ENCODE assay signal across 8 cellular contexts in genomic region chr2:26298638-26299393, GRCh38. TPM values are rescaled to one million over a fixed set of nuclear protein-coding genes. Genes with fewer than 3 reads are reported as not detected.
A peak's percentile ranks its signal among the peaks of the same experiment; 100 is the strongest.
DNase-seq lines count a peak whose midpoint lies in the region; ATAC-seq and TF ChIP-seq lines count a peak whose summit lies in the region.

No MANE protein-coding gene starts in this region.

- POLR2A ChIA-PET in WTC11 (lab: Charles Lee), result interaction anchor here (1.6 to 3.6 kb wide), 2 partner anchors 18 to 55 kb away, joined by 5 to 27 read pairs; partner anchors contain the start of genes HADHA and HADHB

- no peaks in the 10 kb centered on the region for H3K4me1 Mint-ChIP-seq in WTC11

- H3K9ac ChIP-seq in endocrine pancreas (ENCODE audit: control insufficient read depth, insufficient read depth, low read length), result peak overlapping the region; percentile 62

- TF ChIP-seq CTCF in WTC11 (IDR thresholded peaks at IDR 0.05) (no peak), testis (IDR thresholded peaks at IDR 0.05) (no peak)

- H3K27ac ChIP-seq in testis, result peak overlapping the region; percentile 79 to 84

- H3K27ac Mint-ChIP-seq in WTC11, result no peak overlapping the region

- no peaks in the 10 kb centered on the region for H3K27me3 Mint-ChIP-seq in WTC11 (ENCODE audit: low read depth)

- CTCF ChIA-PET in WTC11 (lab: Charles Lee), result interaction anchor here (0.6 to 1.6 kb wide), 6 partner anchors 15 to 148 kb away, joined by 3 to 7 read pairs (median 5); no protein-coding TSS in a partner anchor

- H3K9me3 ChIP-seq in endocrine pancreas (ENCODE audit: control insufficient read depth, low read length) (no peaks in the 10 kb centered on the region), testis (no peaks in the 10 kb centered on the region), HAP-1 (no peaks in the 10 kb centered on the region)

- peak overlapping the region; percentile 82 for H3K4me3 ChIP-seq in endocrine pancreas (ENCODE audit: control insufficient read depth, insufficient read depth, low read length)
- H3K4me3 ChIP-seq in testis, result peak overlapping the region; percentile 39 to 60
- H3K4me3 ChIP-seq in HAP-1, result no peak overlapping the region; the same call in 1 of the 2 replicates

- no peaks in the 10 kb centered on the region for H3K4me1 ChIP-seq in endocrine pancreas (ENCODE audit: control insufficient read depth, insufficient read depth, low read length)
- peaks cover 8% of the 10 kb centered on the region for H3K4me1 ChIP-seq in testis
- H3K4me1 ChIP-seq in HAP-1, result peaks cover 27% of the 10 kb centered on the region

- ATAC-seq in GM21825 (IDR thresholded peaks at IDR 0.05; ENCODE audit: unreplicated experiment) (peak; percentile 49), WTC11 (peak; percentile 61), GM18907 (IDR thresholded peaks at IDR 0.05; ENCODE audit: unreplicated experiment) (no peak)

- H3K27me3 ChIP-seq in endocrine pancreas (ENCODE audit: control insufficient read depth, insufficient read depth, low read length) (no peaks in the 10 kb centered on the region), testis (no peaks in the 10 kb centered on the region), HAP-1 (ENCODE audit: low read depth) (no peaks in the 10 kb centered on the region)

- H3K4me3 Mint-ChIP-seq in WTC11, result no peak overlapping the region

- peaks cover 3% of the 10 kb centered on the region; the same call in 1 of the 2 replicates for H3K9me3 Mint-ChIP-seq in WTC11

- no peak for DNase-seq in WTC11 (ENCODE audit: low spot score)
- DNase-seq in midbrain (lab: John Stamatoyannopoulos, UW), result peak; percentile 31
- DNase-seq in testis, result peak; percentile 46
- DNase-seq in cerebellar nuclear complex (lab: John Stamatoyannopoulos, UW), result no peak
- no peak for DNase-seq in HAP-1 (ENCODE audit: low spot score in 2 of 2)

- in situ Hi-C loops in HAP-1 (cut with MboI; ENCODE audit: low sequenced_read_pairs), result no loop called here

- H3K36me3 ChIP-seq in endocrine pancreas (ENCODE audit: control insufficient read depth, insufficient read depth, low read length) (no peaks in the 10 kb centered on the region), testis (ENCODE audit: low read depth, missing control alignments) (no peaks in the 10 kb centered on the region), HAP-1 (replicated peaks) (no peaks in the 10 kb centered on the region)

- H3K36me3 Mint-ChIP-seq in WTC11, result no peaks in the 10 kb centered on the region; the same call in 1 of the 2 replicates

- 2% methylated on average over 30 of the region's 30 CpGs for WGBS in testis, 2 donors

- intact Hi-C loops in testis (cut with DNase I; ENCODE audit: low total_unique reads), result no loop called here

- TF ChIP-seq POLR2A in testis (IDR thresholded peaks at IDR 0.05), result no peak

TF ChIP-seq in WTC11, 78 proteins besides CTCF, POLR2A, EP300 and RAD21 (continues in another document):
- TF ChIP-seq JUN (CRISPR knock-in tag; IDR thresholded peaks at IDR 0.05) (no peak), ZNF423 (CRISPR knock-in tag; IDR thresholded peaks at IDR 0.05) (no peak), ZNF281 (CRISPR knock-in tag; IDR thresholded peaks at IDR 0.05) (no peak), NR2C2 (CRISPR knock-in tag; IDR thresholded peaks at IDR 0.05) (no peak), JAZF1 (CRISPR knock-in tag; IDR thresholded peaks at IDR 0.05) (no peak), TP53 (CRISPR knock-in tag; IDR thresholded peaks at IDR 0.05) (no peak), NFATC4 (CRISPR knock-in tag; IDR thresholded peaks at IDR 0.05) (no peak), CBFB (CRISPR knock-in tag; IDR thresholded peaks at IDR 0.05; ENCODE audit: low read depth) (no peak), PRRX2 (CRISPR knock-in tag; IDR thresholded peaks at IDR 0.05) (no peak), E2F5 (CRISPR knock-in tag; IDR thresholded peaks at IDR 0.05) (no peak), MLX (CRISPR knock-in tag; IDR thresholded peaks at IDR 0.05) (no peak), TEAD1 (CRISPR knock-in tag; IDR thresholded peaks at IDR 0.05) (no peak), FOXK1 (CRISPR knock-in tag; IDR thresholded peaks at IDR 0.05) (peak; percentile 51; the same call in 1 of the 2 replicates), MYBL2 (CRISPR knock-in tag; IDR thresholded peaks at IDR 0.05) (0 out of 2 replicates have a peak, but pooled peaks have one; percentile 27), ETV6 (CRISPR knock-in tag; IDR thresholded peaks at IDR 0.05) (no peak), FOXP1 (CRISPR knock-in tag; IDR thresholded peaks at IDR 0.05; ENCODE audit: borderline replicate concordance) (no peak), ZNF671 (CRISPR knock-in tag; IDR thresholded peaks at IDR 0.05) (no peak), GRHL2 (CRISPR knock-in tag; IDR thresholded peaks at IDR 0.05; ENCODE audit: insufficient replicate concordance, severe bottlenecking) (no peak), ZNF396 (CRISPR knock-in tag; IDR thresholded peaks at IDR 0.05; ENCODE audit: borderline replicate concordance) (no peak), NFYB (CRISPR knock-in tag; conservative IDR thresholded peaks at IDR 0.05; ENCODE audit: low read depth) (0 out of 2 replicates have a peak, but pooled peaks have one; percentile 22), ATF3 (CRISPR knock-in tag; conservative IDR thresholded peaks at IDR 0.05) (no peak), RORB (CRISPR knock-in tag; IDR thresholded peaks at IDR 0.05) (no peak), TEAD4 (CRISPR knock-in tag; IDR thresholded peaks at IDR 0.05) (no peak), ZNF416 (CRISPR knock-in tag; IDR thresholded peaks at IDR 0.05) (no peak), PREB (CRISPR knock-in tag; IDR thresholded peaks at IDR 0.05; ENCODE audit: borderline replicate concordance) (no peak), SMAD4 (CRISPR knock-in tag; IDR thresholded peaks at IDR 0.05) (no peak), FOXJ3 (CRISPR knock-in tag; IDR thresholded peaks at IDR 0.05; ENCODE audit: borderline replicate concordance) (no peak), ELF4 (CRISPR knock-in tag; IDR thresholded peaks at IDR 0.05; ENCODE audit: low read depth) (no peak), NFE2L1 (CRISPR knock-in tag; IDR thresholded peaks at IDR 0.05) (no peak), EMX1 (CRISPR knock-in tag; IDR thresholded peaks at IDR 0.05) (no peak)

RNA-seq across cellular contexts. Expression of gene SELENOI, which starts 47.1 kb away (rescaled TPM):
- total RNA-seq in WTC11 (2021) (39.3 to 53.1 TPM (median 45.2 TPM) in 3 replicates), testis (10 to 100 TPM; 23.8 to 26.7 TPM)
- 8.7 TPM for polyA plus RNA-seq in testis (ENCODE audit: insufficient read depth, low read depth, low replicate concordance)

RNA-seq across cellular contexts. Expression of gene ADGRF3, which starts 47.8 kb away (rescaled TPM):
- total RNA-seq in WTC11 (2021) (0.18 to 0.48 TPM (median 0.25 TPM) in 3 replicates), testis (1 to 10 TPM; 1.0 to 2.2 TPM)
- 1.6 TPM for polyA plus RNA-seq in testis (ENCODE audit: insufficient read depth, low read depth, low replicate concordance)

RNA-seq across cellular contexts. Expression of gene HADHB, which starts 54.1 kb away (rescaled TPM):
- 59.8 to 64.5 TPM (median 60.7 TPM) in 3 replicates for total RNA-seq in WTC11 (2021)
- total RNA-seq in testis, result 100 to 1,000 TPM; 142 to 168 TPM
- 171 TPM for polyA plus RNA-seq in testis (ENCODE audit: insufficient read depth, low read depth, low replicate concordance)

RNA-seq across cellular contexts. Expression of gene HADHA, which starts 54.4 kb away (rescaled TPM):
- 118 to 123 TPM (median 121 TPM) in 3 replicates for total RNA-seq in WTC11 (2021)
- total RNA-seq in testis, result 10 to 100 TPM; 93.7 to 98.8 TPM
- polyA plus RNA-seq in testis (ENCODE audit: insufficient read depth, low read depth, low replicate concordance), result 161 TPM

Comparison
In these comparisons a context has a peak if more than half of its experiments do, and no peak if none do; other contexts are left out.
1. DNase-seq: peak in midbrain (single experiment) and testis (single experiment); none in WTC11 (single experiment), cerebellar nuclear complex (0 of 2) and HAP-1 (0 of 2).